13 cellular contexts compared by ENCODE assay signal in genomic region chr5:148922606-148923005, GRCh38.
DNase-seq lines count a peak whose midpoint lies in the region; ATAC-seq and TF ChIP-seq lines count a peak whose summit lies in the region.
"Had no signal": no experiment of that assay in that cellular context is flagged by ENCODE, and none has a peak within 500 bp of the region (broad histone marks: within the 10 kb centered on the region; RNA-seq: fewer than 3 reads in every experiment).

No MANE protein-coding gene starts in this region.

- no peak overlapping the region for H4K8ac ChIP-seq in mesenchymal stem cell (ENCODE audit: low read length)

- H3K4me1 ChIP-seq in mesenchymal stem cell (ENCODE audit: control insufficient read depth, insufficient read depth, low read depth, low read length) = no peaks in the 10 kb centered on the region
- H3K4me1 ChIP-seq: testis had no signal

- H3K14ac ChIP-seq in mesenchymal stem cell (ENCODE audit: low read length in 2 of 2) = no peak overlapping the region

- ATAC-seq in GM18861 (IDR thresholded peaks at IDR 0.05; ENCODE audit: unreplicated experiment) (peak; percentile 88), GM19452 (IDR thresholded peaks at IDR 0.05; ENCODE audit: unreplicated experiment) (peak; percentile 85), HG02884 (IDR thresholded peaks at IDR 0.05; ENCODE audit: unreplicated experiment) (peak; percentile 80), HG02970 (IDR thresholded peaks at IDR 0.05; ENCODE audit: low FRiP score, unreplicated experiment) (no peak)
- ATAC-seq: CD8-positive, alpha-beta T cell had no signal

- DNase-seq in activated naive CD4-positive, alpha-beta T cell treated with anti-CD3 and anti-CD28 coated beads, Interleukin-2, amount 50 U/mL, for 16 hours = peak; percentile 13
- DNase-seq in mesenchymal stem cell = no peak
- no peak for DNase-seq in erythroblast (lab: John Stamatoyannopoulos, UW)
- DNase-seq in NK-92 (lab: John Stamatoyannopoulos, UW; ENCODE audit: unreplicated experiment) = no peak
- DNase-seq: CD8-positive, alpha-beta T cell; GDM1; NCI-H1436; nephron progenitor cell; testis had no signal

- no peak overlapping the region for H2BK12ac ChIP-seq in mesenchymal stem cell (ENCODE audit: low read length in 2 of 2)

- H4K91ac ChIP-seq in mesenchymal stem cell (ENCODE audit: low read length) = no peak overlapping the region

- H3K9me3 ChIP-seq in mesenchymal stem cell (ENCODE audit: control insufficient read depth, low read length) = no peaks in the 10 kb centered on the region
- H3K9me3 ChIP-seq: testis had no signal

- H3K23ac ChIP-seq in mesenchymal stem cell (ENCODE audit: low read length in 2 of 2) = no peak overlapping the region

- H2BK5ac ChIP-seq in mesenchymal stem cell (ENCODE audit: low read depth, low read length, poor library complexity, severe bottlenecking) = no peak overlapping the region

- WGBS in mesenchymal stem cell = 20% methylated on average over 1 of the region's 1 CpG

- H2BK15ac ChIP-seq in mesenchymal stem cell (ENCODE audit: low read depth, poor library complexity, severe bottlenecking) = no peak overlapping the region

- H2AK5ac ChIP-seq in mesenchymal stem cell (ENCODE audit: low read length, severe bottlenecking) = no peak overlapping the region

- H3K9ac ChIP-seq in mesenchymal stem cell (ENCODE audit: low read length) = no peak overlapping the region

- H3K4ac ChIP-seq in mesenchymal stem cell (ENCODE audit: low read depth in 1 of 2, low read length in 2 of 2) = no peak overlapping the region

- no peak overlapping the region for H3K4me3 ChIP-seq in mesenchymal stem cell (ENCODE audit: insufficient read depth in 1 of 2, low read depth in 1 of 2, low read length in 2 of 2)
- H3K4me3 ChIP-seq: testis had no signal

- H3K79me1 ChIP-seq in mesenchymal stem cell (replicated peaks; ENCODE audit: low read length, poor library complexity, severe bottlenecking) = no peaks in the 10 kb centered on the region

- no peak overlapping the region for H2BK120ac ChIP-seq in mesenchymal stem cell (ENCODE audit: low read depth, low read length)

- H3K18ac ChIP-seq in mesenchymal stem cell (ENCODE audit: low read depth in 1 of 2, low read length in 2 of 2) = no peak overlapping the region

- no peak overlapping the region for H3K4me2 ChIP-seq in mesenchymal stem cell (ENCODE audit: low read length, poor library complexity, severe bottlenecking)

- H2AFZ ChIP-seq in mesenchymal stem cell (ENCODE audit: low read depth, low read length) = no peak overlapping the region

- H3K27me3 ChIP-seq in mesenchymal stem cell (ENCODE audit: control insufficient read depth in 1 of 2, insufficient read depth in 1 of 2, low read length in 2 of 2) = peaks cover 0 to 14% of the 10 kb centered on the region in 2 experiments
- H3K27me3 ChIP-seq: testis had no signal

- H3K27ac ChIP-seq in mesenchymal stem cell (ENCODE audit: low read length, poor library complexity, severe bottlenecking) = no peak overlapping the region
- H3K27ac ChIP-seq: testis had no signal

- TF ChIP-seq POLR2A in erythroblast (IDR thresholded peaks at IDR 0.05; ENCODE audit: low read length) = no peak

- H3K36me3 ChIP-seq in mesenchymal stem cell (ENCODE audit: control insufficient read depth in 1 of 2, insufficient read depth in 2 of 2, low read depth in 1 of 2, low read length in 2 of 2) = no peaks in the 10 kb centered on the region
